Comparison of ENCODE assay signal across 19 cellular contexts in the genomic region with DNA sequence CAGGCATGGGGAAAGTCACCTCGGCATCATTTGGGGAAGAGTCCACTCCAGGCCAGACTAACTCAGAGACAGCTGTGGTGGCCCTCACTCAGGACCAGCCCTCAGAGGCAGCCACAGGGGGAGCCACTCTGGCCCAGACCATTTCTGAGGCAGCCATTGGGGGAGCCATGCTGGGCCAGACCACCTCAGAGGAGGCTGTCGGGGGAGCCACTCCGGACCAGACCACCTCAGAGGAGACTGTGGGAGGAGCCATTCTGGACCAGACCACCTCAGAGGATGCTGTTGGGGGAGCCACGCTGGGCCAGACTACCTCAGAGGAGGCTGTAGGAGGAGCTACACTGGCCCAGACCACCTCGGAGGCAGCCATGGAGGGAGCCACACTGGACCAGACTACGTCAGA. TPM values are rescaled to one million over a fixed set of nuclear protein-coding genes. Genes with fewer than 3 reads are reported as not detected.
DNase-seq lines count a peak whose midpoint lies in the region; ATAC-seq and TF ChIP-seq lines count a peak whose summit lies in the region.
"Had no signal": no experiment of that assay in that cellular context is flagged by ENCODE, and none has a peak within 500 bp of the region (broad histone marks: within the 10 kb centered on the region; RNA-seq: fewer than 3 reads in every experiment).

No MANE protein-coding gene starts in this region.

- no peak overlapping the region for H3K27ac Mint-ChIP-seq in natural killer cell treated with Interleukin-12 subunit alpha and Interleukin-12 subunit beta and Interleukin-15 and Interleukin-18, amount 100 ng/mL, for 72 hours
- H3K27ac Mint-ChIP-seq in natural killer cell (no peak overlapping the region), endodermal cell (no peak overlapping the region)
- H3K27ac Mint-ChIP-seq: CD8-positive, alpha-beta memory T cell had no signal

- peak; percentile 56 for DNase-seq in natural killer cell treated with Interleukin-12 subunit alpha and Interleukin-12 subunit beta and Interleukin-15 and Interleukin-18, amount 100 ng/mL, for 72 hours (ENCODE audit: low spot score)
- DNase-seq in natural killer cell: no peak
- DNase-seq in endodermal cell: peak; percentile 49
- no peak for DNase-seq in prostate gland (ENCODE audit: low spot score)
- no peak for DNase-seq in KG1 (lab: John Stamatoyannopoulos, UW)
- DNase-seq: CD8-positive, alpha-beta memory T cell; DND-41; GDM1; GM23248; Karpas-422; MM.1S; NCI-H1092 treated with DMSO at 0.1 percent for 48 hours; NCI-H2081 treated with DMSO at 0.1 percent for 48 hours; NCI-H2227 treated with DMSO at 0.1 percent for 48 hours; NCI-H524; SHP77 had no signal

- H3K4me3 Mint-ChIP-seq in natural killer cell treated with Interleukin-12 subunit alpha and Interleukin-12 subunit beta and Interleukin-15 and Interleukin-18, amount 100 ng/mL, for 72 hours: no peak overlapping the region
- H3K4me3 Mint-ChIP-seq in natural killer cell: no peak overlapping the region
- no peak overlapping the region for H3K4me3 Mint-ChIP-seq in endodermal cell
- H3K4me3 Mint-ChIP-seq: CD8-positive, alpha-beta memory T cell had no signal

- H3K4me1 ChIP-seq in endodermal cell (ENCODE audit: control insufficient read depth, insufficient read depth, low read length): no peaks in the 10 kb centered on the region
- no peaks in the 10 kb centered on the region for H3K4me1 ChIP-seq in prostate gland (replicated peaks)
- H3K4me1 ChIP-seq: BLaER1 had no signal

- TF ChIP-seq POLR2A in prostate gland (IDR thresholded peaks at IDR 0.05): no peak

- no peak overlapping the region for H3K9ac ChIP-seq in endodermal cell (ENCODE audit: extremely low read depth, low read length, poor library complexity, severe bottlenecking)
- H3K9ac ChIP-seq: BLaER1, GM23248 had no signal

- TF ChIP-seq CTCF in natural killer cell (IDR thresholded peaks at IDR 0.05) (no peak), endodermal cell (conservative IDR thresholded peaks at IDR 0.05) (no peak), prostate gland (IDR thresholded peaks at IDR 0.05) (no peak)

- H3K4me3 ChIP-seq in endodermal cell (ENCODE audit: low read length): no peak overlapping the region
- H3K4me3 ChIP-seq in prostate gland: no peak overlapping the region
- H3K4me3 ChIP-seq: BLaER1, GM23248 had no signal

- peaks cover 0 to 10% of the 10 kb centered on the region in 2 donors for H3K4me1 Mint-ChIP-seq in natural killer cell treated with Interleukin-12 subunit alpha and Interleukin-12 subunit beta and Interleukin-15 and Interleukin-18, amount 100 ng/mL, for 72 hours (ENCODE audit: low read depth in 2 of 2)
- peaks cover 0 to 10% of the 10 kb centered on the region in 2 donors for H3K4me1 Mint-ChIP-seq in natural killer cell
- H3K4me1 Mint-ChIP-seq in endodermal cell: no peaks in the 10 kb centered on the region

- H3K27me3 ChIP-seq in endodermal cell (ENCODE audit: control insufficient read depth, insufficient read depth, low read length, poor library complexity, severe bottlenecking) (no peaks in the 10 kb centered on the region), prostate gland (replicated peaks; ENCODE audit: insufficient read depth) (no peaks in the 10 kb centered on the region)

- 86 to 100% methylated on average over 1 to 6 of the region's 6 CpGs for WGBS in endodermal cell (ENCODE audit: insufficient coverage in 1 of 2, insufficient read length in 1 of 2), 2 experiments
- 77% methylated on average over 3 of the region's 6 CpGs for WGBS in prostate gland

- intact Hi-C loops in natural killer cell (cut with micrococcal nuclease): no loop called here
- intact Hi-C loops in prostate gland (cut with DNase I): no loop called here

- H3K27ac ChIP-seq in endodermal cell (ENCODE audit: low read depth, low read length) (no peak overlapping the region), prostate gland (no peak overlapping the region)
- H3K27ac ChIP-seq: BLaER1, GM23248 had no signal

- H3K36me3 ChIP-seq in endodermal cell (ENCODE audit: control insufficient read depth, insufficient read depth, low read length) (no peaks in the 10 kb centered on the region), prostate gland (no peaks in the 10 kb centered on the region)

- ATAC-seq in natural killer cell treated with Interleukin-12 subunit alpha and Interleukin-12 subunit beta and Interleukin-15 and Interleukin-18, amount 100 ng/mL, for 72 hours: no peak
- no peak for ATAC-seq in natural killer cell
- ATAC-seq in GM18502 (IDR thresholded peaks at IDR 0.05; ENCODE audit: poor library complexity, unreplicated experiment): no peak

- H3K9me3 Mint-ChIP-seq in natural killer cell treated with Interleukin-12 subunit alpha and Interleukin-12 subunit beta and Interleukin-15 and Interleukin-18, amount 100 ng/mL, for 72 hours: no peaks in the 10 kb centered on the region
- H3K9me3 Mint-ChIP-seq in natural killer cell: no peaks in the 10 kb centered on the region
- peaks cover 64% of the 10 kb centered on the region for H3K9me3 Mint-ChIP-seq in endodermal cell
- H3K9me3 Mint-ChIP-seq: CD8-positive, alpha-beta memory T cell had no signal

- no peaks in the 10 kb centered on the region for H3K36me3 Mint-ChIP-seq in natural killer cell treated with Interleukin-12 subunit alpha and Interleukin-12 subunit beta and Interleukin-15 and Interleukin-18, amount 100 ng/mL, for 72 hours
- H3K36me3 Mint-ChIP-seq in natural killer cell (no peaks in the 10 kb centered on the region), endodermal cell (ENCODE audit: low read depth) (peaks cover 49% of the 10 kb centered on the region)

- H3K9me3 ChIP-seq in endodermal cell (ENCODE audit: control insufficient read depth, low read length): no peaks in the 10 kb centered on the region
- no peaks in the 10 kb centered on the region for H3K9me3 ChIP-seq in prostate gland

- H3K27me3 Mint-ChIP-seq in natural killer cell treated with Interleukin-12 subunit alpha and Interleukin-12 subunit beta and Interleukin-15 and Interleukin-18, amount 100 ng/mL, for 72 hours: peaks cover 0 to 7% of the 10 kb centered on the region in 2 donors
- H3K27me3 Mint-ChIP-seq in natural killer cell (ENCODE audit: low read depth in 2 of 2): peaks cover 6% of the 10 kb centered on the region in 2 donors
- peaks cover 10% of the 10 kb centered on the region for H3K27me3 Mint-ChIP-seq in endodermal cell (ENCODE audit: insufficient read depth)

RNA-seq across cellular contexts. Expression of gene ERAS, which starts 3.3 kb away (rescaled TPM):
- total RNA-seq in natural killer cell treated with Interleukin-12 subunit alpha and Interleukin-12 subunit beta and Interleukin-15 and Interleukin-18, amount 100 ng/mL, for 72 hours: not detected
- total RNA-seq in natural killer cell (not detected), endodermal cell (not detected), prostate gland (not detected)
- 0.50 TPM for polyA plus RNA-seq in endodermal cell (2013, experiment 1 of 2)
- polyA plus RNA-seq in endodermal cell (2013, experiment 2 of 2): not detected
- total RNA-seq: A172, GM23248 had no signal
- polyA plus RNA-seq: CD8-positive, alpha-beta memory T cell; GM23248 had no signal

RNA-seq across cellular contexts. Expression of gene PCSK1N, which starts 12.4 kb away (rescaled TPM):
- under 1 TPM; 0.42 to 0.55 TPM for total RNA-seq in natural killer cell treated with Interleukin-12 subunit alpha and Interleukin-12 subunit beta and Interleukin-15 and Interleukin-18, amount 100 ng/mL, for 72 hours
- total RNA-seq in natural killer cell (under 1 TPM in 2 of 3 donors, not detected in 1; 0.35 to 0.89 TPM), endodermal cell (1 to 10 TPM; 2.9 to 4.0 TPM), prostate gland (10 to 100 TPM; 45.4 to 77.7 TPM)
- polyA plus RNA-seq in endodermal cell (2013, experiment 1 of 2): 41.3 TPM
- polyA plus RNA-seq in endodermal cell (2013, experiment 2 of 2): 47.1 TPM

RNA-seq across cellular contexts. Expression of gene HDAC6, which starts 21.2 kb away (rescaled TPM):
- 10 to 100 TPM; 66.0 to 71.5 TPM for total RNA-seq in natural killer cell treated with Interleukin-12 subunit alpha and Interleukin-12 subunit beta and Interleukin-15 and Interleukin-18, amount 100 ng/mL, for 72 hours
- total RNA-seq in natural killer cell: 100 to 1,000 TPM in 2 of 3 donors, 10 to 100 TPM in 1; 97.4 to 118 (median 101) TPM
- 100 to 1,000 TPM; 121 to 135 TPM for total RNA-seq in endodermal cell
- polyA plus RNA-seq in endodermal cell (2013, experiment 1 of 2): 154 TPM
- polyA plus RNA-seq in endodermal cell (2013, experiment 2 of 2): 143 TPM
- 100 to 1,000 TPM; 102 to 113 TPM for total RNA-seq in prostate gland

RNA-seq across cellular contexts. Expression of gene GATA1, which starts 36.6 kb away (rescaled TPM):
- total RNA-seq in natural killer cell treated with Interleukin-12 subunit alpha and Interleukin-12 subunit beta and Interleukin-15 and Interleukin-18, amount 100 ng/mL, for 72 hours: under 1 TPM in 1 of 2 donors, not detected in 1; 0.73 TPM
- total RNA-seq in natural killer cell (1 to 10 TPM in 1 of 3 donors, under 1 TPM in 2; 0.41 to 3.0 (median 0.49) TPM), endodermal cell (not detected), prostate gland (not detected)
- polyA plus RNA-seq in endodermal cell (2013, experiment 1 of 2): not detected
- not detected for polyA plus RNA-seq in endodermal cell (2013, experiment 2 of 2)
- total RNA-seq: A172; CD8-positive, alpha-beta memory T cell; GM23248 had no signal
- polyA plus RNA-seq: CD8-positive, alpha-beta memory T cell; GM23248 had no signal

Comparison
In these comparisons a context has a peak if more than half of its experiments do, and no peak if none do; other contexts are left out.
1. DNase-seq: peak in natural killer cell treated with Interleukin-12 subunit alpha and Interleukin-12 subunit beta and Interleukin-15 and Interleukin-18, amount 100 ng/mL, for 72 hours (single experiment) and endodermal cell (single experiment); none in natural killer cell (single experiment), prostate gland (single experiment) and KG1 (single experiment).
2. RNA of gene PCSK1N, which starts 12.4 kb away (total RNA-seq): 45.4 to 77.7 TPM in prostate gland; 2.9 to 4.0 TPM in endodermal cell, 0.42 to 0.55 TPM in natural killer cell treated with Interleukin-12 subunit alpha and Interleukin-12 subunit beta and Interleukin-15 and Interleukin-18, amount 100 ng/mL, for 72 hours and 0.35 to 0.89 TPM in natural killer cell; every median in the first group is over 4 times any median in the second.